Comparison of ENCODE assay signal across 10 cellular contexts in genomic region chr1:15682886-15683410, GRCh38. TPM values are rescaled to one million over a fixed set of nuclear protein-coding genes. Genes with fewer than 3 reads are reported as not detected.
A peak's percentile ranks its signal among the peaks of the same experiment; 100 is the strongest.
DNase-seq lines count a peak whose midpoint lies in the region; ATAC-seq and TF ChIP-seq lines count a peak whose summit lies in the region.
"Had no signal": no experiment of that assay in that cellular context is flagged by ENCODE, and none has a peak within 500 bp of the region (broad histone marks: within the 10 kb centered on the region; RNA-seq: fewer than 3 reads in every experiment).

No MANE protein-coding gene starts in this region.

- peak overlapping the region; percentile 99 for H3K4ac ChIP-seq in mesendoderm (ENCODE audit: low read depth, low read length)

- H3K4me1 Mint-ChIP-seq in activated naive CD4-positive, alpha-beta T cell treated with anti-CD3 and anti-CD28 coated beads for 36 hours (ENCODE audit: low read depth): peaks cover 46% of the 10 kb centered on the region
- H3K4me1 Mint-ChIP-seq in activated naive CD8-positive, alpha-beta T cell treated with anti-CD3 and anti-CD28 coated beads for 36 hours: peaks cover 25% of the 10 kb centered on the region

- DNase-seq in activated naive CD4-positive, alpha-beta T cell treated with anti-CD3 and anti-CD28 coated beads for 36 hours: no peak
- no peak for DNase-seq in activated naive CD4-positive, alpha-beta T cell treated with anti-CD3 and anti-CD28 coated beads, Interleukin-2, amount 50 U/mL, for 16 hours
- no peak for DNase-seq in activated naive CD8-positive, alpha-beta T cell treated with anti-CD3 and anti-CD28 coated beads for 36 hours
- DNase-seq in mesendoderm (no peak), tibial artery (no peak), MG63 (no peak)
- DNase-seq in effector memory CD4-positive, alpha-beta T cell: no peak
- DNase-seq: kidney glomerular epithelial cell had no signal

- no peak overlapping the region for H3K18ac ChIP-seq in mesendoderm (ENCODE audit: low read length)

- no peak for ATAC-seq in GM21423 (IDR thresholded peaks at IDR 0.05; ENCODE audit: unreplicated experiment)

- no CpG with 5 or more reads among the region's 4 CpGs for WGBS in mesendoderm (ENCODE audit: extremely low coverage, insufficient coverage, low lambda C conversion rate)

- H3K4me1 ChIP-seq in mesendoderm (ENCODE audit: control insufficient read depth, low read depth, low read length) (no peaks in the 10 kb centered on the region), tibial artery (peaks cover 0 to 45% (median 23%) of the 10 kb centered on the region in 4 donors)
- peaks cover 16% of the 10 kb centered on the region for H3K4me1 ChIP-seq in effector memory CD4-positive, alpha-beta T cell (ENCODE audit: control insufficient read depth, insufficient read depth, low read length, poor library complexity, severe bottlenecking)

- no peak for TF ChIP-seq CTCF in tibial artery (IDR thresholded peaks at IDR 0.05)

- H3K4me2 ChIP-seq in mesendoderm (ENCODE audit: low read length): no peak overlapping the region

- H3K9me3 Mint-ChIP-seq in activated naive CD4-positive, alpha-beta T cell treated with anti-CD3 and anti-CD28 coated beads for 36 hours: peaks cover under 1% of the 10 kb centered on the region
- no peaks in the 10 kb centered on the region for H3K9me3 Mint-ChIP-seq in activated naive CD8-positive, alpha-beta T cell treated with anti-CD3 and anti-CD28 coated beads for 36 hours

- H4K5ac ChIP-seq in mesendoderm (ENCODE audit: low read length): no peak overlapping the region

- H3K27ac ChIP-seq in mesendoderm (ENCODE audit: low read depth, low read length) (no peak overlapping the region), tibial artery (peak overlapping the region; percentile 98)
- no peak overlapping the region for H3K27ac ChIP-seq in effector memory CD4-positive, alpha-beta T cell (ENCODE audit: insufficient read depth, low read length, poor library complexity, severe bottlenecking)

- H3K27me3 ChIP-seq in mesendoderm (ENCODE audit: insufficient read depth, low read length, poor library complexity): no peaks in the 10 kb centered on the region
- no peaks in the 10 kb centered on the region for H3K27me3 ChIP-seq in tibial artery
- H3K27me3 ChIP-seq in MG63: no peaks in the 10 kb centered on the region
- no peaks in the 10 kb centered on the region for H3K27me3 ChIP-seq in effector memory CD4-positive, alpha-beta T cell (replicated peaks; ENCODE audit: control insufficient read depth, insufficient read depth, low read length, poor library complexity, severe bottlenecking)

- no peak overlapping the region for H2BK120ac ChIP-seq in mesendoderm (ENCODE audit: low read depth, low read length)

- H3K27ac Mint-ChIP-seq in activated naive CD4-positive, alpha-beta T cell treated with anti-CD3 and anti-CD28 coated beads for 36 hours: peak overlapping the region; percentile 76
- H3K27ac Mint-ChIP-seq in activated naive CD8-positive, alpha-beta T cell treated with anti-CD3 and anti-CD28 coated beads for 36 hours: peak overlapping the region; percentile 73

- no peak overlapping the region for H2AK5ac ChIP-seq in mesendoderm (ENCODE audit: low read length)

- no peak overlapping the region for H3K23ac ChIP-seq in mesendoderm (ENCODE audit: low read length)

- no peak overlapping the region for H3K9ac ChIP-seq in mesendoderm (ENCODE audit: low read length)

- intact Hi-C loops in activated naive CD4-positive, alpha-beta T cell treated with anti-CD3 and anti-CD28 coated beads for 36 hours (cut with micrococcal nuclease): no loop called here
- intact Hi-C loops in tibial artery (cut with DNase I; ENCODE audit: low total_unique reads): loop anchor here (5.0 kb wide), 1 partner anchor 61 kb away; no protein-coding TSS in a partner anchor

- H3K36me3 ChIP-seq in mesendoderm (ENCODE audit: control insufficient read depth, insufficient read depth, low read length) (no peaks in the 10 kb centered on the region), tibial artery (no peaks in the 10 kb centered on the region), MG63 (no peaks in the 10 kb centered on the region)
- no peaks in the 10 kb centered on the region for H3K36me3 ChIP-seq in effector memory CD4-positive, alpha-beta T cell (ENCODE audit: control insufficient read depth, insufficient read depth, low read length)

- H2BK15ac ChIP-seq in mesendoderm (replicated peaks; ENCODE audit: low read depth): peak overlapping the region; percentile 66

- peak overlapping the region; percentile 44 for H3K4me3 Mint-ChIP-seq in activated naive CD4-positive, alpha-beta T cell treated with anti-CD3 and anti-CD28 coated beads for 36 hours
- H3K4me3 Mint-ChIP-seq in activated naive CD8-positive, alpha-beta T cell treated with anti-CD3 and anti-CD28 coated beads for 36 hours: peak overlapping the region; percentile 81

- H2BK5ac ChIP-seq in mesendoderm (ENCODE audit: low read length): no peak overlapping the region

- H3K56ac ChIP-seq in mesendoderm (ENCODE audit: low read length): no peak overlapping the region

- peaks cover 9% of the 10 kb centered on the region for H3K36me3 Mint-ChIP-seq in activated naive CD4-positive, alpha-beta T cell treated with anti-CD3 and anti-CD28 coated beads for 36 hours (ENCODE audit: low read depth)
- H3K36me3 Mint-ChIP-seq in activated naive CD8-positive, alpha-beta T cell treated with anti-CD3 and anti-CD28 coated beads for 36 hours: peaks cover 16% of the 10 kb centered on the region

- no peak overlapping the region for H3K4me3 ChIP-seq in mesendoderm (ENCODE audit: low read length)
- no peak overlapping the region for H3K4me3 ChIP-seq in tibial artery
- H3K4me3 ChIP-seq in MG63: no peak overlapping the region
- H3K4me3 ChIP-seq in effector memory CD4-positive, alpha-beta T cell (ENCODE audit: insufficient read depth, low read depth, low read length, poor library complexity, severe bottlenecking): no peak overlapping the region

- H3K27me3 Mint-ChIP-seq in activated naive CD4-positive, alpha-beta T cell treated with anti-CD3 and anti-CD28 coated beads for 36 hours (ENCODE audit: low read depth): no peaks in the 10 kb centered on the region
- H3K27me3 Mint-ChIP-seq in activated naive CD8-positive, alpha-beta T cell treated with anti-CD3 and anti-CD28 coated beads for 36 hours: no peaks in the 10 kb centered on the region

- CTCF ChIA-PET in activated naive CD4-positive, alpha-beta T cell treated with anti-CD3 and anti-CD28 coated beads for 36 hours (lab: Charles Lee): no interaction called here

- peaks cover 7% of the 10 kb centered on the region for H3K79me1 ChIP-seq in mesendoderm (ENCODE audit: low read length)

- H3K9me3 ChIP-seq in tibial artery: no peaks in the 10 kb centered on the region
- H3K9me3 ChIP-seq in MG63: peaks cover 5% of the 10 kb centered on the region; the same call in 1 of the 2 replicates
- H3K9me3 ChIP-seq in effector memory CD4-positive, alpha-beta T cell (ENCODE audit: control insufficient read depth, low read length): no peaks in the 10 kb centered on the region

- no peak overlapping the region for H4K8ac ChIP-seq in mesendoderm (ENCODE audit: low read depth, low read length)

- H3K79me2 ChIP-seq in mesendoderm (ENCODE audit: control insufficient read depth, insufficient read depth, low read length): peaks cover 18% of the 10 kb centered on the region

RNA-seq across cellular contexts. Expression of gene PLEKHM2, which starts 1.2 kb away (rescaled TPM):
- 10 to 100 TPM; 44.2 to 48.3 TPM for total RNA-seq in activated naive CD4-positive, alpha-beta T cell treated with anti-CD3 and anti-CD28 coated beads for 36 hours
- total RNA-seq in activated naive CD8-positive, alpha-beta T cell treated with anti-CD3 and anti-CD28 coated beads for 36 hours: 10 to 100 TPM; 45.4 to 50.6 TPM
- 39.7 TPM for polyA plus RNA-seq in mesendoderm (2013, experiment 1 of 2)
- 38.3 TPM for polyA plus RNA-seq in mesendoderm (2013, experiment 2 of 2)
- 22.8 and 32.6 TPM in 2 replicates for total RNA-seq in MG63 (2014; rRNA removed; shearing (Covaris generic); ENCODE audit: low replicate concordance)

RNA-seq across cellular contexts. Expression of gene SLC25A34, which starts 53.1 kb away (rescaled TPM):
- total RNA-seq in activated naive CD4-positive, alpha-beta T cell treated with anti-CD3 and anti-CD28 coated beads for 36 hours: under 1 TPM; 0.43 to 0.74 TPM
- total RNA-seq in activated naive CD8-positive, alpha-beta T cell treated with anti-CD3 and anti-CD28 coated beads for 36 hours: under 1 TPM; 0.76 to 0.94 TPM
- polyA plus RNA-seq in mesendoderm (2013, experiment 1 of 2): 0.76 TPM
- 0.31 TPM for polyA plus RNA-seq in mesendoderm (2013, experiment 2 of 2)
- total RNA-seq in MG63 (2014; rRNA removed; shearing (Covaris generic); ENCODE audit: low replicate concordance): not detected in 2 replicates

RNA-seq across cellular contexts. Expression of gene TMEM82, which starts 59.4 kb away (rescaled TPM):
- not detected for total RNA-seq in activated naive CD4-positive, alpha-beta T cell treated with anti-CD3 and anti-CD28 coated beads for 36 hours
- total RNA-seq in activated naive CD8-positive, alpha-beta T cell treated with anti-CD3 and anti-CD28 coated beads for 36 hours: not detected
- polyA plus RNA-seq in mesendoderm (2013, experiment 1 of 2): 0.20 TPM
- 0.14 TPM for polyA plus RNA-seq in mesendoderm (2013, experiment 2 of 2)
- total RNA-seq in MG63 (2014; rRNA removed; shearing (Covaris generic); ENCODE audit: low replicate concordance): not detected in 2 replicates
- total RNA-seq: epithelial cell of proximal tubule had no signal

Comparison
In these comparisons a context has a peak if more than half of its experiments do, and no peak if none do; other contexts are left out.
1. H3K27ac ChIP-seq: peak in tibial artery (2 of 2); none in mesendoderm (single experiment) and effector memory CD4-positive, alpha-beta T cell (single experiment).